ENCODE assay signal across 12 cellular contexts in the genomic region with DNA sequence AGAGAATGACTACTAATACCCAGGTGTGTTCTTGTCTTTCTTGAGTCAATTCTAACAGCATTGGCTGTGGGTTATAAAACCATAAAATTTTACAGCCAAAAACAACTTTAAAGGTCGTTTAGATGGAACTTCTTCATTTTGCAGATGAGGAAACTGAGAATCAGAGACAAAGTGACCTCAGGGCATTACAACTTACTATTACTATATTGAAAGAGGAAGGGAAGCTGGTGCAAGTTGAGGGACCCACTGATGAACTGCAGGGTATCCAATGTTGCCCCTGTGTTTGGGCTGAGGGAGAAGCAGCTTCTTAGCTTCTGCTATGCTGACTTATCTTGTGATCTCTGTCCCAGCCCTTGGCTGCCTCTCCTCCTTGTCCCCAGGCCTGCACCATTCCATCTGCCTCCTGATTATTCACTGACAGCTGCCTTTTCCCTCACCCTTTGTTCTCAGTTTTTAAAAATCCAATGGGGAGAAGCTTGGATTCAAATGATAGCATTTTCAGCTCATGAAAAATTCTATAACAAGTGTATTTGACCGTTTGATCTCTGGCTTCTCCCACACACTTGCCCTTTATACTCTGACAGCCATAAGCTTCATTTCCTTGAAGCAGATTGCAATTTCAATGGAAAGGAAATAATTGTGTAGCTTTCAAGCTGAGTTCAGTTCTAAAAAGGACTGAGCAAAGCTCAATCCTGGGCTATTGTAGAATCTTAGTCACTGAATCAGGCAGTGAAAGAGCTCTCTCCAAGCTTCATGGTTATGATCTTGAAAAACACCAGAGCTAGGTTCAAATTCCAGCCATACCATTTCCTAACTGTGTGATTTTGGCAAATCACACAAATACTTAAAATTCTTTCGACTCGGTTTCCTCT.
DNase-seq lines count a peak whose midpoint lies in the region; ATAC-seq and TF ChIP-seq lines count a peak whose summit lies in the region.
"Had no signal": no experiment of that assay in that cellular context is flagged by ENCODE, and none has a peak within 500 bp of the region (broad histone marks: within the 10 kb centered on the region; RNA-seq: fewer than 3 reads in every experiment).

No MANE protein-coding gene starts in this region.

- CTCF ChIA-PET in HEK293T (lab: Yijun Ruan, JAX), result interaction anchor here (1.7 kb wide), 1 partner anchor 309 kb away, joined by 3 read pairs; no protein-coding TSS in a partner anchor

- H3K9me2 ChIP-seq in neural cell (ENCODE audit: insufficient read depth, low read length), result no peaks in the 10 kb centered on the region

- DNase-seq in DMS 273 (lab: John Stamatoyannopoulos, UW; ENCODE audit: unreplicated experiment) (peak; percentile 57), NCI-H69 (lab: John Stamatoyannopoulos, UW) (peak; percentile 60), choroid plexus epithelial cell (ENCODE audit: low read depth) (peak; percentile 50), HEK293T (ENCODE audit: extremely low spot score) (no peak), osteoblast (ENCODE audit: insufficient read length, low spot score, missing footprints) (no peak)
- DNase-seq: cortex of kidney, hypothalamus, Karpas-422, T-helper 9 cell had no signal

- POLR2A ChIA-PET in HEK293T (lab: Yijun Ruan, JAX), result no interaction called here

- TF ChIP-seq CTCF in choroid plexus epithelial cell (conservative IDR thresholded peaks at IDR 0.05; ENCODE audit: low read depth, low read length), result no peak
- TF ChIP-seq CTCF in neural cell (IDR thresholded peaks at IDR 0.05; ENCODE audit: poor library complexity, severe bottlenecking), result no peak
- TF ChIP-seq CTCF in osteoblast (IDR thresholded peaks at IDR 0.05; ENCODE audit: extremely low read depth, low read depth, low read length), result no peak

- TF ChIP-seq EP300 in neural cell (conservative IDR thresholded peaks at IDR 0.05; ENCODE audit: poor library complexity, severe bottlenecking), result no peak

- H3K4me3 ChIP-seq in choroid plexus epithelial cell (ENCODE audit: low read depth, low read length) (no peak overlapping the region), neural cell (ENCODE audit: low read length) (no peak overlapping the region), osteoblast (ENCODE audit: insufficient read depth, low read length) (no peak overlapping the region)

- ATAC-seq in GM19035 (IDR thresholded peaks at IDR 0.05; ENCODE audit: unreplicated experiment) (no peak), GM18873 (IDR thresholded peaks at IDR 0.05; ENCODE audit: low FRiP score, unreplicated experiment) (no peak)

- H3K9me3 ChIP-seq in neural cell (ENCODE audit: low read length), result no peaks in the 10 kb centered on the region
- no peaks in the 10 kb centered on the region for H3K9me3 ChIP-seq in osteoblast (ENCODE audit: low read depth, low read length)

- H3K27ac ChIP-seq in neural cell (ENCODE audit: low read length) (peak overlapping the region; percentile 16), osteoblast (ENCODE audit: low read depth, low read length) (no peak overlapping the region)

- no peaks in the 10 kb centered on the region for H3K27me3 ChIP-seq in neural cell (ENCODE audit: insufficient read depth, low read depth, low read length)
- H3K27me3 ChIP-seq in osteoblast (ENCODE audit: insufficient read depth, low read length), result no peaks in the 10 kb centered on the region

- H3K79me2 ChIP-seq in neural cell (replicated peaks; ENCODE audit: insufficient read depth, low read length), result no peaks in the 10 kb centered on the region
- H3K79me2 ChIP-seq in osteoblast (ENCODE audit: insufficient read depth, low read length), result no peaks in the 10 kb centered on the region

- peaks cover 4% of the 10 kb centered on the region for H3F3A ChIP-seq in neural cell (ENCODE audit: insufficient read depth, low read length, poor library complexity, severe bottlenecking)

- no peak for TF ChIP-seq RAD21 in neural cell (conservative IDR thresholded peaks at IDR 0.05)

- H4K20me1 ChIP-seq in neural cell (ENCODE audit: insufficient read depth) (no peaks in the 10 kb centered on the region), osteoblast (ENCODE audit: insufficient read depth, low read length) (no peaks in the 10 kb centered on the region)

- H2AFZ ChIP-seq in neural cell (ENCODE audit: low read depth, low read length) (no peak overlapping the region), osteoblast (ENCODE audit: low read length) (no peak overlapping the region)

- H3K9ac ChIP-seq in neural cell (ENCODE audit: low read length), result no peak overlapping the region

- peaks cover 14% of the 10 kb centered on the region for H3K4me1 ChIP-seq in osteoblast (ENCODE audit: insufficient read depth, low read length)

- H3K4me2 ChIP-seq in neural cell (ENCODE audit: low read length), result no peak overlapping the region
- H3K4me2 ChIP-seq in osteoblast (ENCODE audit: insufficient read depth, low read length), result no peak overlapping the region

- H3K36me3 ChIP-seq in neural cell (ENCODE audit: insufficient read depth, low read length) (no peaks in the 10 kb centered on the region), osteoblast (ENCODE audit: insufficient read depth, low read length) (no peaks in the 10 kb centered on the region)

TF ChIP-seq in neural cell, 6 proteins besides CTCF, POLR2A, EP300 and RAD21:
- no peak for TF ChIP-seq MXI1 (conservative IDR thresholded peaks at IDR 0.05; ENCODE audit: poor library complexity, severe bottlenecking)
- TF ChIP-seq TAF1 (IDR thresholded peaks at IDR 0.05; ENCODE audit: low read depth), result no peak
- no peak for TF ChIP-seq EZH2 (IDR thresholded peaks at IDR 0.05; ENCODE audit: borderline replicate concordance, insufficient read depth, low read length, poor library complexity, severe bottlenecking)
- TF ChIP-seq POLR2AphosphoS5 (IDR thresholded peaks at IDR 0.05), result no peak
- no peak for TF ChIP-seq REST (IDR thresholded peaks at IDR 0.05; ENCODE audit: borderline replicate concordance)
- TF ChIP-seq SMC3 (conservative IDR thresholded peaks at IDR 0.05; ENCODE audit: poor library complexity), result no peak

TF ChIP-seq in HEK293T, 16 proteins besides CTCF, POLR2A, EP300 and RAD21:
- TF ChIP-seq ELF4 (IDR thresholded peaks at IDR 0.05), result no peak
- TF ChIP-seq FOXM1 (IDR thresholded peaks at IDR 0.05; ENCODE audit: borderline replicate concordance), result no peak
- TF ChIP-seq CTBP1 (IDR thresholded peaks at IDR 0.05; ENCODE audit: borderline replicate concordance), result no peak
- TF ChIP-seq FOXK2 (IDR thresholded peaks at IDR 0.05), result no peak
- no peak for TF ChIP-seq ARNT (IDR thresholded peaks at IDR 0.05)
- TF ChIP-seq NFRKB (IDR thresholded peaks at IDR 0.05), result no peak
- no peak for TF ChIP-seq PKNOX1 (IDR thresholded peaks at IDR 0.05)
- no peak for TF ChIP-seq ZNF384 (IDR thresholded peaks at IDR 0.05)
TF ChIP-seq in HEK293T: peak in this region for 0.

Comparison
In these comparisons a context has a peak if more than half of its experiments do, and no peak if none do; other contexts are left out.
1. DNase-seq: peak in DMS 273 (single experiment), NCI-H69 (single experiment) and choroid plexus epithelial cell (single experiment); none in HEK293T (single experiment) and osteoblast (single experiment).